23 cellular contexts compared by ENCODE assay signal in genomic region chr4:158599150-158599549, GRCh38.
DNase-seq lines count a peak whose midpoint lies in the region; ATAC-seq and TF ChIP-seq lines count a peak whose summit lies in the region.
"Had no signal": no experiment of that assay in that cellular context is flagged by ENCODE, and none has a peak within 500 bp of the region (broad histone marks: within the 10 kb centered on the region; RNA-seq: fewer than 3 reads in every experiment).

No MANE protein-coding gene starts in this region.

- H3K4me2 ChIP-seq in mammary epithelial cell (ENCODE audit: insufficient read depth, low read depth, low read length), result no peak overlapping the region
- H3K4me2 ChIP-seq: BLaER1 had no signal

- no peak for ATAC-seq in activated CD4-positive, CD25-positive, alpha-beta regulatory T cell treated with anti-CD3 and anti-CD28 coated beads, Interleukin-2, amount 50 U/mL, for 24 hours
- ATAC-seq: HCT116, left ventricle myocardium superior had no signal

- H3K27me3 Mint-ChIP-seq in MCF 10A (ENCODE audit: insufficient read depth, unreplicated experiment), result no peaks in the 10 kb centered on the region

- H3K27me3 ChIP-seq in breast epithelium (no peaks in the 10 kb centered on the region), mammary epithelial cell (ENCODE audit: insufficient read depth, low read length) (no peaks in the 10 kb centered on the region), colonic mucosa (no peaks in the 10 kb centered on the region)
- H3K27me3 ChIP-seq: BLaER1, spleen, stomach had no signal

- in situ Hi-C loops in mammary epithelial cell (cut with MboI; ENCODE audit: low sequenced_read_pairs in 2 of 2), result no loop called here

- no peak overlapping the region for H3K4me3 Mint-ChIP-seq in MCF 10A (ENCODE audit: unreplicated experiment)
- H3K4me3 Mint-ChIP-seq: activated naive CD8-positive, alpha-beta T cell treated with anti-CD3 and anti-CD28 coated beads for 36 hours had no signal

- dilution Hi-C loops in mammary epithelial cell (cut with HindIII; ENCODE audit: low sequenced_read_pairs), result no loop called here

- POLR2A ChIA-PET in MCF 10A (lab: Yijun Ruan, JAX), result interaction anchor here (0.5 to 1.2 kb wide), 3 partner anchors 72 to 318 kb away, joined by 3 read pairs; partner anchors contain the start of gene C4orf46

- no peak overlapping the region for H3K4me3 ChIP-seq in breast epithelium
- no peak overlapping the region for H3K4me3 ChIP-seq in mammary epithelial cell (replicated peaks in 1 of 3; ENCODE audit: insufficient read depth in 1 of 3, low read depth in 2 of 3, low read length in 3 of 3)
- H3K4me3 ChIP-seq in colonic mucosa, result no peak overlapping the region
- H3K4me3 ChIP-seq: BLaER1, coronary artery, spleen, stomach had no signal

- TF ChIP-seq POLR2A in breast epithelium (IDR thresholded peaks at IDR 0.05), result no peak

- H4K20me1 ChIP-seq in mammary epithelial cell (ENCODE audit: insufficient read depth, low read length), result no peaks in the 10 kb centered on the region
- H4K20me1 ChIP-seq: BLaER1 had no signal

- no peak overlapping the region for H3K27ac Mint-ChIP-seq in MCF 10A (ENCODE audit: low read depth, unreplicated experiment)
- H3K27ac Mint-ChIP-seq: activated naive CD8-positive, alpha-beta T cell treated with anti-CD3 and anti-CD28 coated beads for 36 hours had no signal

- H3K9me3 ChIP-seq in breast epithelium, result no peaks in the 10 kb centered on the region
- H3K9me3 ChIP-seq in mammary epithelial cell (replicated peaks; ENCODE audit: insufficient read depth, low read length), result no peaks in the 10 kb centered on the region
- H3K9me3 ChIP-seq in colonic mucosa, result no peaks in the 10 kb centered on the region
- H3K9me3 ChIP-seq: BLaER1, spleen, stomach had no signal

- CTCF ChIA-PET in MCF 10A (lab: Yijun Ruan, JAX), result interaction anchor here (1.4 kb wide), 1 partner anchor 17 kb away, joined by 3 read pairs; no protein-coding TSS in a partner anchor
- CTCF ChIA-PET in mammary epithelial cell (lab: Charles Lee; ENCODE audit: low non-redundant PET), result interaction anchor here (0.7 kb wide), 1 partner anchor 419 kb away, joined by 6 read pairs; no protein-coding TSS in a partner anchor

- WGBS in mammary epithelial cell (ENCODE audit: low coverage, missing lambda C conversion rate), result 37% methylated on average over 4 of the region's 4 CpGs

- H3K36me3 Mint-ChIP-seq in MCF 10A (ENCODE audit: insufficient read depth, unreplicated experiment), result no peaks in the 10 kb centered on the region
- H3K36me3 Mint-ChIP-seq: activated naive CD8-positive, alpha-beta T cell treated with anti-CD3 and anti-CD28 coated beads for 36 hours had no signal

- no peak overlapping the region for H3K27ac ChIP-seq in breast epithelium
- H3K27ac ChIP-seq in mammary epithelial cell (ENCODE audit: insufficient read depth, low read depth, low read length), result no peak overlapping the region
- no peak overlapping the region for H3K27ac ChIP-seq in colonic mucosa
- H3K27ac ChIP-seq: BLaER1, coronary artery, spleen, stomach had no signal

- peak; percentile 39 for DNase-seq in MCF 10A (ENCODE audit: unreplicated experiment)
- DNase-seq in breast epithelium (ENCODE audit: low spot score in 2 of 2), result no peak
- DNase-seq in NCI-H69 (lab: John Stamatoyannopoulos, UW), result peak; percentile 2
- DNase-seq in mammary epithelial cell, result no peak
- DNase-seq in colonic mucosa, result no peak
- no peak for DNase-seq in NCI-H2171 (lab: John Stamatoyannopoulos, UW)
- no peak for DNase-seq in central memory CD4-positive, alpha-beta T cell
- DNase-seq: 8988T; activated CD4-positive, alpha-beta T cell treated with anti-CD3 and anti-CD28 coated beads for 48 hours; activated naive CD8-positive, alpha-beta T cell treated with anti-CD3 and anti-CD28 coated beads for 36 hours; Calu3; left ventricle myocardium superior; NCI-H1436 treated with DMSO at 0.1 percent for 48 hours; NCI-H82; RPMI8226; spleen; stimulated activated CD4-positive, alpha-beta T cell treated with anti-CD3 and anti-CD28 coated beads, Interleukin-4, amount 100 ng/mL, for 24 hours; stomach; trophoblast cell had no signal

- BruUV-seq in MCF 10A (replicated peaks; lab: Mats Ljungman, UMichigan), result no TSS peak
- no TSS peak for BruUV-seq in mammary epithelial cell (replicated peaks; lab: Mats Ljungman, UMichigan)

- TF ChIP-seq CTCF in MCF 10A (IDR thresholded peaks at IDR 0.05; ENCODE audit: unreplicated experiment), result no peak
- no peak for TF ChIP-seq CTCF in breast epithelium (IDR thresholded peaks at IDR 0.05)
- TF ChIP-seq CTCF in mammary epithelial cell (conservative IDR thresholded peaks at IDR 0.05 in 1 of 2, IDR thresholded peaks at IDR 0.05 in 1 of 2; ENCODE audit: extremely low read depth in 1 of 2, insufficient read depth in 1 of 2, low read depth in 1 of 2, low read length in 2 of 2), result no peak
- no peak for TF ChIP-seq CTCF in colonic mucosa (IDR thresholded peaks at IDR 0.05)

- no peaks in the 10 kb centered on the region for H3K79me2 ChIP-seq in mammary epithelial cell (ENCODE audit: insufficient read depth, low read length)

- peak overlapping the region; percentile 42 for H2AFZ ChIP-seq in mammary epithelial cell (ENCODE audit: low read depth, low read length)

- H3K4me1 ChIP-seq in breast epithelium (no peaks in the 10 kb centered on the region), mammary epithelial cell (ENCODE audit: insufficient read depth, low read length) (no peaks in the 10 kb centered on the region), colonic mucosa (no peaks in the 10 kb centered on the region)
- H3K4me1 ChIP-seq: BLaER1, stomach had no signal

- no peaks in the 10 kb centered on the region for H3K9me3 Mint-ChIP-seq in MCF 10A (ENCODE audit: unreplicated experiment)
- H3K9me3 Mint-ChIP-seq: activated naive CD8-positive, alpha-beta T cell treated with anti-CD3 and anti-CD28 coated beads for 36 hours had no signal

- H3K36me3 ChIP-seq in breast epithelium (no peaks in the 10 kb centered on the region), mammary epithelial cell (ENCODE audit: insufficient read depth, low read length) (no peaks in the 10 kb centered on the region), colonic mucosa (no peaks in the 10 kb centered on the region)
- H3K36me3 ChIP-seq: BLaER1, spleen, stomach had no signal

- intact Hi-C loops in MCF 10A (cut with micrococcal nuclease) (no loop called here), breast epithelium (cut with DNase I; ENCODE audit: low total_unique reads) (no loop called here), mammary epithelial cell (cut with micrococcal nuclease) (no loop called here), colonic mucosa (cut with DNase I) (no loop called here)

- no peak overlapping the region for H3K9ac ChIP-seq in mammary epithelial cell (ENCODE audit: insufficient read depth, low read length)
- H3K9ac ChIP-seq in colonic mucosa (ENCODE audit: low read depth in 2 of 2, low read length in 2 of 2), result no peak overlapping the region
- H3K9ac ChIP-seq: BLaER1 had no signal

- H3K4me1 Mint-ChIP-seq in MCF 10A (ENCODE audit: insufficient read depth, unreplicated experiment), result no peaks in the 10 kb centered on the region
- H3K4me1 Mint-ChIP-seq: activated naive CD8-positive, alpha-beta T cell treated with anti-CD3 and anti-CD28 coated beads for 36 hours had no signal

Comparison
In these comparisons a context has a peak if more than half of its experiments do, and no peak if none do; other contexts are left out.
1. DNase-seq: peak in MCF 10A (single experiment) and NCI-H69 (single experiment); none in breast epithelium (0 of 2), mammary epithelial cell (single experiment), colonic mucosa (single experiment), NCI-H2171 (single experiment) and central memory CD4-positive, alpha-beta T cell (single experiment).